In the genomic region with DNA sequence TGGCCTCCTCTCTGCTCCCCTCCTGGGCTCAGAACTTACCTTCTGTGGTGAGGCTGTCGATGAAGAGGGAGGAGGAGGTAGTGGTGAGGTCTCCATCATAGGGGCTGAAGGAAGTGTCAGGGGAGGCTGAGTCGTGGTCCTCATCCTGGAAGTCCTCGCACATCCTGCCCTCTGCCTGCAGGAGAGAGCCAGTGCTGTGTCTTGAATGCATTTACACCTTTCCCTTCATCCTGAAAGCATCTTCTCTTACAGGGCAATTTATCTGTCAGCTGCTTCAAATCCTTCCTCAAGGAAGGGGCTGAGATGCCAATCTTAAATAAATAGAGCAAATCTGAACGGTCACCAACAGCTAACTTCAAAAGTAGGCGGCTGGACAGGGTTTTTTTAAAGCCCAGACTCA, we compare ENCODE assay signal across 1 cellular context.
TF ChIP-seq lines count a peak whose summit lies in the region.

No MANE protein-coding gene starts in this region.

TF ChIP-seq in GM12878, 131 proteins besides CTCF, POLR2A, EP300 and RAD21:
- TF ChIP-seq ATF7 (IDR thresholded peaks at IDR 0.05; ENCODE audit: low read depth), result no peak
- no peak for TF ChIP-seq NR2F1 (conservative IDR thresholded peaks at IDR 0.05)
- TF ChIP-seq ZNF274 (IDR thresholded peaks at IDR 0.05; ENCODE audit: insufficient read depth, insufficient read length), result no peak
- TF ChIP-seq ZNF622 (IDR thresholded peaks at IDR 0.05), result no peak
- TF ChIP-seq LARP7 (IDR thresholded peaks at IDR 0.05), result no peak
- TF ChIP-seq ETV6 (conservative IDR thresholded peaks at IDR 0.05 in 1 of 2, IDR thresholded peaks at IDR 0.05 in 1 of 2; ENCODE audit: borderline replicate concordance in 1 of 2, low read depth in 1 of 2), result no peak
- TF ChIP-seq SMC3 (IDR thresholded peaks at IDR 0.05; ENCODE audit: borderline replicate concordance, low read length), result no peak
- no peak for TF ChIP-seq RELA (IDR thresholded peaks at IDR 0.05; ENCODE audit: borderline replicate concordance, partially characterized antibody)
- no peak for TF ChIP-seq ASH2L (IDR thresholded peaks at IDR 0.05; ENCODE audit: borderline replicate concordance, low read depth)
- TF ChIP-seq POLR2AphosphoS5 (IDR thresholded peaks at IDR 0.05; ENCODE audit: low read length), result no peak
- no peak for TF ChIP-seq NKRF (conservative IDR thresholded peaks at IDR 0.05)
- TF ChIP-seq SREBF2 (IDR thresholded peaks at IDR 0.05; ENCODE audit: low read length), result no peak
- no peak for TF ChIP-seq MYC (IDR thresholded peaks at IDR 0.05; ENCODE audit: insufficient read depth, insufficient read length, insufficient replicate concordance, low read length, severe bottlenecking)
- TF ChIP-seq ZNF24 (IDR thresholded peaks at IDR 0.05), result no peak
